In genomic region chr4:90189128-90189527, GRCh38 we compare ENCODE assay signal across 15 cellular contexts.
A peak's percentile ranks its signal among the peaks of the same experiment; 100 is the strongest.
DNase-seq lines count a peak whose midpoint lies in the region; ATAC-seq and TF ChIP-seq lines count a peak whose summit lies in the region.
"Had no signal": no experiment of that assay in that cellular context is flagged by ENCODE, and none has a peak within 500 bp of the region (broad histone marks: within the 10 kb centered on the region; RNA-seq: fewer than 3 reads in every experiment).

No MANE protein-coding gene starts in this region.

- peaks cover 49% of the 10 kb centered on the region for H3K4me1 Mint-ChIP-seq in glutamatergic neuron (ENCODE audit: low read depth, unreplicated experiment)
- H3K4me1 Mint-ChIP-seq: CD14-positive monocyte; CD4-positive, alpha-beta memory T cell had no signal

- H3K4me3 ChIP-seq in heart left ventricle: no peak overlapping the region
- H3K4me3 ChIP-seq: BLaER1, GM23248, HAP-1 had no signal

- no peaks in the 10 kb centered on the region for H3K36me3 Mint-ChIP-seq in glutamatergic neuron (ENCODE audit: unreplicated experiment)
- H3K36me3 Mint-ChIP-seq: CD14-positive monocyte; CD4-positive, alpha-beta memory T cell had no signal

- no peak overlapping the region for H3K4me3 Mint-ChIP-seq in glutamatergic neuron (ENCODE audit: unreplicated experiment)
- H3K4me3 Mint-ChIP-seq: CD14-positive monocyte; CD4-positive, alpha-beta memory T cell had no signal

- H3K9me3 Mint-ChIP-seq in glutamatergic neuron (ENCODE audit: unreplicated experiment): peaks cover 3% of the 10 kb centered on the region
- H3K9me3 Mint-ChIP-seq: CD4-positive, alpha-beta memory T cell had no signal

- no peaks in the 10 kb centered on the region for H3K27me3 ChIP-seq in heart left ventricle
- H3K27me3 ChIP-seq: BLaER1 had no signal

- H3K4me1 ChIP-seq in heart left ventricle: peaks cover 0 to 31% (median 5%) of the 10 kb centered on the region in 12 donors

- DNase-seq in NCI-H1417 (lab: John Stamatoyannopoulos, UW) (peak in 2 of 3 experiments; percentile 16 to 42), NCI-H1417 treated with DMSO at 0.1 percent for 48 hours (lab: John Stamatoyannopoulos, UW) (no peak), heart left ventricle (no peak), Right ventricle myocardium inferior (ENCODE audit: missing footprints) (no peak), NCI-H82 (lab: John Stamatoyannopoulos, UW) (peak; percentile 65), glutamatergic neuron (no peak), DMS79 treated with DMSO at 0.1 percent for 48 hours (lab: John Stamatoyannopoulos, UW) (no peak)
- DNase-seq: 8988T; CD4-positive, alpha-beta memory T cell; DMS53; GM23248 had no signal

- H3K36me3 ChIP-seq in heart left ventricle: no peaks in the 10 kb centered on the region
- H3K36me3 ChIP-seq: BLaER1, HAP-1 had no signal

- H3K27ac Mint-ChIP-seq in glutamatergic neuron (ENCODE audit: unreplicated experiment): peak overlapping the region; percentile 57
- H3K27ac Mint-ChIP-seq: CD14-positive monocyte; CD4-positive, alpha-beta memory T cell had no signal

- intact Hi-C loops in heart left ventricle (cut with DNase I) (no loop called here), Right ventricle myocardium inferior (cut with DNase I) (loop anchor here (10.0 kb wide), 1 partner anchor 46 kb away; no protein-coding TSS in a partner anchor)

- peak overlapping the region in 6 of 12 donors; percentile 1 to 35 (median 4) for H3K27ac ChIP-seq in heart left ventricle
- H3K27ac ChIP-seq: BLaER1, GM23248 had no signal

- no peak for TF ChIP-seq CTCF in heart left ventricle (IDR thresholded peaks at IDR 0.05)
- TF ChIP-seq CTCF in glutamatergic neuron (IDR thresholded peaks at IDR 0.05; ENCODE audit: partially characterized antibody, unreplicated experiment): no peak

- no peak for TF ChIP-seq POLR2A in heart left ventricle (IDR thresholded peaks at IDR 0.05)

- 53 to 62% (median 57%) methylated on average over 5 of the region's 5 CpGs for WGBS in heart left ventricle, 4 donors

- H3K9me3 ChIP-seq in heart left ventricle: no peaks in the 10 kb centered on the region
- H3K9me3 ChIP-seq: BLaER1, HAP-1 had no signal

- no peaks in the 10 kb centered on the region for H3K27me3 Mint-ChIP-seq in glutamatergic neuron (ENCODE audit: unreplicated experiment)

- ATAC-seq in heart left ventricle: peak; percentile 20 to 65 (median 44)
- ATAC-seq in Right ventricle myocardium inferior: no peak
- ATAC-seq: HepG2 had no signal

Comparison
In these comparisons a context has a peak if more than half of its experiments do, and no peak if none do; other contexts are left out.
1. DNase-seq: peak in NCI-H1417 (2 of 3) and NCI-H82 (single experiment); none in NCI-H1417 treated with DMSO at 0.1 percent for 48 hours (single experiment), heart left ventricle (0 of 5), Right ventricle myocardium inferior (single experiment), glutamatergic neuron (single experiment) and DMS79 treated with DMSO at 0.1 percent for 48 hours (single experiment).